8 cellular contexts compared by ENCODE assay signal in the genomic region with DNA sequence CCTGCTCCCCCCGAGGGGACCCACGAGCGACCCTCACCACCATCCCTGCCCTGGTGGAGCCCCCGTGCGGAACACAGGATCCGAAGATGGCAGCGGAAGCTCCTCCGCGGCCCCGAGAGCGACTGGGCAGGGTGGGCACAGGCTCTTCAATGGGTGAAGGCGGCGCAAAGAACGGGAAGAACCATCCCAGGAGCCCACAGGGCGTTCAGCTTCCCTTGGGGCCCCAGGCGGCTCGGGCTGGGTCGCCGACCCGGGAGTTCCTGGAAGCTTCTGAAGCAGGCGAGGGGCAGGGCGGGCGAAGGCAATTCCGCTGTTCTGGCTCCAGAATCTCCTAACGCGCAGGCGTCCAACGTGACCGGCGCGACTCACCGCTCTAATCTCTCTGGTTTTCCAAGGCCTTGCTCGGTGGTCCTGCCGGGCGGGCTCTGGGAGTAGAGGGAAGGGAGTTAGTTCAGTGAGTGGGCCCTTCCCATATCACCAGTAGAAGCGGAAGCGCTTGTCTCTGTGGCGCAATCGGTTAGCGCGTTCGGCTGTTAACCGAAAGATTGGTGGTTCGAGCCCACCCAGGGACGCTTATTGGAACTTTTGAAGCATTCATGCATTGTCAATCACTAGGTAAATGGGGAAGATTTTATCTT. TPM values are rescaled to one million over a fixed set of nuclear protein-coding genes. Genes with fewer than 3 reads are reported as not detected.
DNase-seq lines count a peak whose midpoint lies in the region; ATAC-seq, FAIRE-seq and TF ChIP-seq lines count a peak whose summit lies in the region.
"Not testable (repeated sequence)": the region's sequence is repeated elsewhere in the genome, so short reads cannot be mapped to it uniquely, and the experiment has no call there.

No MANE protein-coding gene starts in this region.

- H3K9me3 ChIP-seq in mesodermal cell (ENCODE audit: control insufficient read depth, low read length); small intestine (ENCODE audit: control insufficient read depth, low read depth); upper lobe of left lung: not testable (repeated sequence)

- H3K4me3 ChIP-seq in brain microvascular endothelial cell (ENCODE audit: low read depth, low read length) (peak overlapping the region; percentile 63), mesodermal cell (ENCODE audit: extremely low read depth, insufficient read depth, low read length, poor library complexity, severe bottlenecking) (peak overlapping the region; percentile 63), small intestine (ENCODE audit: low read depth in 1 of 2, low read length in 2 of 2) (peak overlapping the region; percentile 40 to 54), upper lobe of left lung (peak overlapping the region; percentile 46 to 67 (median 58))

- peak; percentile 59 for DNase-seq in NOMO-1 treated with DMSO at 0.1 percent for 48 hours (lab: John Stamatoyannopoulos, UW; ENCODE audit: unreplicated experiment)
- peak; percentile 85 to 87 for DNase-seq in activated CD4-positive, alpha-beta T cell treated with anti-CD3 and anti-CD28 coated beads, Interleukin-2, amount 50 U/mL, for 48 hours
- peak; percentile 97 for DNase-seq in brain microvascular endothelial cell
- DNase-seq in glomerular visceral epithelial cell (ENCODE audit: extremely low spot score): peak; percentile 72
- peak; percentile 83 for DNase-seq in small intestine
- peak; percentile 90 to 91 for DNase-seq in upper lobe of left lung

- H3K36me3 ChIP-seq in brain microvascular endothelial cell (replicated peaks); mesodermal cell (ENCODE audit: control insufficient read depth, insufficient read depth, low read length); small intestine (ENCODE audit: control insufficient read depth in 2 of 2, insufficient read depth in 2 of 2, low read length in 2 of 2); upper lobe of left lung: not testable (repeated sequence)

- in situ Hi-C loops in brain microvascular endothelial cell (cut with HindIII; ENCODE audit: low pct_ligation_motif_present, low sequenced_read_pairs): not testable (repeated sequence)

- 1% methylated on average over 43 to 45 of the region's 45 CpGs for WGBS in mesodermal cell (ENCODE audit: insufficient coverage in 2 of 2), 2 experiments
- 8 to 12% (median 11%) methylated on average over 45 of the region's 45 CpGs for WGBS in small intestine, 3 donors
- 0 to 5% methylated on average over 42 to 45 of the region's 45 CpGs for WGBS in upper lobe of left lung, 2 donors

- H3K27ac ChIP-seq in brain microvascular endothelial cell (peak overlapping the region; percentile 63), mesodermal cell (ENCODE audit: low read depth, low read length, severe bottlenecking) (peak overlapping the region; percentile 84), small intestine (ENCODE audit: low read depth in 1 of 2, low read length in 1 of 2) (peak overlapping the region; percentile 65 to 90), upper lobe of left lung (peak overlapping the region; percentile 89 to 95 (median 93))

- peak; percentile 74 for FAIRE-seq in G401.6 (lab: Jason Lieb, UNC)
- FAIRE-seq in small intestine (lab: Jason Lieb, UNC): not testable (repeated sequence)

- TF ChIP-seq EP300 in upper lobe of left lung (IDR thresholded peaks at IDR 0.05): not testable (repeated sequence)

- H3K27me3 ChIP-seq in brain microvascular endothelial cell (replicated peaks); small intestine (ENCODE audit: control insufficient read depth in 2 of 2, insufficient read depth in 2 of 2, low read length in 2 of 2); upper lobe of left lung: not testable (repeated sequence)

- peak; percentile 92 for ATAC-seq in upper lobe of left lung (ENCODE audit: low FRiP score in 2 of 2)

- peak; percentile 54 for TF ChIP-seq CTCF in brain microvascular endothelial cell (IDR thresholded peaks at IDR 0.05; ENCODE audit: low read depth, low read length, missing control alignments)
- TF ChIP-seq CTCF in upper lobe of left lung (IDR thresholded peaks at IDR 0.05): peak in 2 of 6 experiments; percentile 16 to 22

- TF ChIP-seq POLR2A in upper lobe of left lung (IDR thresholded peaks at IDR 0.05): peak in 3 of 4 donors; percentile 49 to 76 (median 50)

- H3K4me1 ChIP-seq in mesodermal cell (ENCODE audit: control insufficient read depth, insufficient read depth, low read length, poor library complexity, severe bottlenecking); small intestine (ENCODE audit: control insufficient read depth in 2 of 2, insufficient read depth in 1 of 2, low read depth in 1 of 2, low read length in 1 of 2): not testable (repeated sequence)
- H3K4me1 ChIP-seq in upper lobe of left lung: peaks cover 4 to 21% (median 8%) of the 10 kb centered on the region in 4 donors

RNA-seq across cellular contexts. Expression of a gene that starts 6.5 kb away (rescaled TPM):
- polyA plus RNA-seq in mesodermal cell (2013, experiment 1 of 2): 6,211 TPM
- 13,330 TPM for polyA plus RNA-seq in mesodermal cell (2013, experiment 2 of 2)
- not detected for polyA plus RNA-seq in small intestine
- over 10,000 TPM in 1 of 6 donors, 1,000 to 10,000 TPM in 2, under 1 TPM in 3; under 0.01 to 14,413 (median 1,360) TPM for total RNA-seq in upper lobe of left lung

RNA-seq across cellular contexts. Expression of a gene that starts 32.4 kb away (rescaled TPM):
- 16.8 TPM for polyA plus RNA-seq in mesodermal cell (2013, experiment 1 of 2)
- 14.4 TPM for polyA plus RNA-seq in mesodermal cell (2013, experiment 2 of 2)
- polyA plus RNA-seq in small intestine: 10 to 100 TPM in 1 of 3 donors, 1 to 10 TPM in 2; 2.7 to 13.3 (median 7.2) TPM
- total RNA-seq in upper lobe of left lung: 100 to 1,000 TPM in 2 of 6 donors, 10 to 100 TPM in 4; 21.0 to 184 (median 48.9) TPM

Comparison
In these comparisons a context has a peak if more than half of its experiments do, and no peak if none do; other contexts are left out.
1. Peak in every context shown above with its lines: DNase-seq, ATAC-seq, H3K4me3 ChIP-seq and H3K27ac ChIP-seq.